30 cellular contexts compared by ENCODE assay signal in genomic region chr16:62829084-62829483, GRCh38.
"Had no signal": no experiment of that assay in that cellular context is flagged by ENCODE, and none has a peak within 500 bp of the region (broad histone marks: within the 10 kb centered on the region; RNA-seq: fewer than 3 reads in every experiment).

No MANE protein-coding gene starts in this region.

- H3K27me3 Mint-ChIP-seq: activated B cell treated with CpG ODN at 0.5 μM for 24 hours; activated CD4-positive, alpha-beta memory T cell treated with anti-CD3 and anti-CD28 coated beads, Interleukin-2, amount 10 ng/mL, durations not matched to agents 7 days and 5 days; activated CD4-positive, alpha-beta T cell treated with anti-CD3 and anti-CD28 coated beads, Interleukin-2, amount 10 ng/mL, durations not matched to agents 24 days and 14 days; activated CD8-positive, alpha-beta memory T cell treated with anti-CD3 and anti-CD28 coated beads, Interleukin-2, amount 10 ng/mL, durations not matched to agents 7 days and 5 days; activated naive CD4-positive, alpha-beta T cell treated with anti-CD3 and anti-CD28 coated beads, Interleukin-2, amount 10 ng/mL, durations not matched to agents 7 days and 5 days; activated naive CD4-positive, alpha-beta T cell treated with anti-CD3 and anti-CD28 coated beads, Interleukin-2, amount 50 U/mL, for 24 hours; activated naive CD8-positive, alpha-beta T cell; activated naive CD8-positive, alpha-beta T cell treated with anti-CD3 and anti-CD28 coated beads, Interleukin-2, amount 10 ng/mL, durations not matched to agents 7 days and 5 days; activated naive CD8-positive, alpha-beta T cell treated with anti-CD3 and anti-CD28 coated beads, Interleukin-2, amount 50 U/mL, for 24 hours; activated T-cell treated with anti-CD3 and anti-CD28 coated beads, Interleukin-2, amount 50 U/mL, for 24 hours; central memory CD8-positive, alpha-beta T cell; T-cell had no signal

- DNase-seq: activated B cell treated with CpG ODN at 0.5 μM for 24 hours; activated CD4-positive, alpha-beta memory T cell treated with anti-CD3 and anti-CD28 coated beads, Interleukin-2, amount 10 ng/mL, durations not matched to agents 7 days and 5 days; activated CD4-positive, alpha-beta T cell treated with anti-CD3 and anti-CD28 coated beads for 4 hours; activated CD4-positive, alpha-beta T cell treated with anti-CD3 and anti-CD28 coated beads, Interleukin-2, amount 10 ng/mL, durations not matched to agents 24 days and 14 days; activated CD4-positive, alpha-beta T cell treated with anti-CD3 and anti-CD28 coated beads, Interleukin-2, amount 50 U/mL, for 1 hour; activated CD4-positive, alpha-beta T cell treated with anti-CD3 and anti-CD28 coated beads, Interleukin-2, amount 50 U/mL, for 48 hours; activated CD4-positive, CD25-positive, alpha-beta regulatory T cell treated with anti-CD3 and anti-CD28 coated beads, Interleukin-2, amount 50 U/mL, for 72 hours; activated CD8-positive, alpha-beta memory T cell treated with anti-CD3 and anti-CD28 coated beads for 24 hours; activated CD8-positive, alpha-beta memory T cell treated with anti-CD3 and anti-CD28 coated beads, Interleukin-2, amount 10 ng/mL, durations not matched to agents 7 days and 5 days; activated CD8-positive, alpha-beta memory T cell treated with anti-CD3 and anti-CD28 coated beads, Interleukin-2, amount 50 U/mL, for 48 hours; activated CD8-positive, alpha-beta T cell treated with anti-CD3 and anti-CD28 coated beads, Interleukin-2, amount 10 ng/mL, durations not matched to agents 7 days and 5 days; activated effector memory CD4-positive, alpha-beta T cell treated with Interleukin-2 at 50 U/mL for 16 hours; activated gamma-delta T cell; activated naive CD4-positive, alpha-beta T cell treated with anti-CD3 and anti-CD28 coated beads, Interleukin-2, amount 10 ng/mL, durations not matched to agents 7 days and 5 days; activated naive CD4-positive, alpha-beta T cell treated with Interleukin-2 at 50 U/mL for 16 hours; activated naive CD8-positive, alpha-beta T cell treated with anti-CD3 and anti-CD28 coated beads, Interleukin-2, amount 10 ng/mL, durations not matched to agents 7 days and 5 days; activated naive CD8-positive, alpha-beta T cell treated with anti-CD3 and anti-CD28 coated beads, Interleukin-2, amount 50 U/mL, for 24 hours; activated T-cell treated with anti-CD3 and anti-CD28 coated beads, Interleukin-2, amount 50 U/mL, for 24 hours; activated T-cell treated with anti-CD3 and anti-CD28 coated beads, Interleukin-2, amount 50 U/mL, for 48 hours; anterior cingulate cortex; caudate nucleus; T-cell; T-helper 2 cell; T-helper 9 cell had no signal

- H3K4me1 Mint-ChIP-seq: activated B cell treated with CpG ODN at 0.5 μM for 24 hours; activated CD4-positive, alpha-beta memory T cell treated with anti-CD3 and anti-CD28 coated beads, Interleukin-2, amount 10 ng/mL, durations not matched to agents 7 days and 5 days; activated CD4-positive, alpha-beta T cell treated with anti-CD3 and anti-CD28 coated beads, Interleukin-2, amount 10 ng/mL, durations not matched to agents 24 days and 14 days; activated CD8-positive, alpha-beta memory T cell treated with anti-CD3 and anti-CD28 coated beads, Interleukin-2, amount 10 ng/mL, durations not matched to agents 7 days and 5 days; activated naive CD4-positive, alpha-beta T cell treated with anti-CD3 and anti-CD28 coated beads, Interleukin-2, amount 10 ng/mL, durations not matched to agents 7 days and 5 days; activated naive CD4-positive, alpha-beta T cell treated with anti-CD3 and anti-CD28 coated beads, Interleukin-2, amount 50 U/mL, for 24 hours; activated naive CD8-positive, alpha-beta T cell treated with anti-CD3 and anti-CD28 coated beads, Interleukin-2, amount 10 ng/mL, durations not matched to agents 7 days and 5 days; activated naive CD8-positive, alpha-beta T cell treated with anti-CD3 and anti-CD28 coated beads, Interleukin-2, amount 50 U/mL, for 24 hours; central memory CD8-positive, alpha-beta T cell; T-cell had no signal

- ATAC-seq: activated CD8-positive, alpha-beta memory T cell treated with anti-CD3 and anti-CD28 coated beads, Interleukin-2, amount 10 ng/mL, durations not matched to agents 7 days and 5 days; activated CD8-positive, alpha-beta T cell treated with anti-CD3 and anti-CD28 coated beads, Interleukin-2, amount 10 ng/mL, durations not matched to agents 7 days and 5 days; activated naive CD8-positive, alpha-beta T cell treated with anti-CD3 and anti-CD28 coated beads, Interleukin-2, amount 50 U/mL, for 24 hours; T-cell had no signal

- H3K27ac Mint-ChIP-seq: activated B cell treated with CpG ODN at 0.5 μM for 24 hours; activated CD4-positive, alpha-beta memory T cell treated with anti-CD3 and anti-CD28 coated beads, Interleukin-2, amount 10 ng/mL, durations not matched to agents 7 days and 5 days; activated CD4-positive, alpha-beta T cell treated with anti-CD3 and anti-CD28 coated beads, Interleukin-2, amount 10 ng/mL, durations not matched to agents 24 days and 14 days; activated CD8-positive, alpha-beta memory T cell treated with anti-CD3 and anti-CD28 coated beads, Interleukin-2, amount 10 ng/mL, durations not matched to agents 7 days and 5 days; activated CD8-positive, alpha-beta T cell treated with anti-CD3 and anti-CD28 coated beads, Interleukin-2, amount 10 ng/mL, durations not matched to agents 7 days and 5 days; activated naive CD4-positive, alpha-beta T cell treated with anti-CD3 and anti-CD28 coated beads, Interleukin-2, amount 10 ng/mL, durations not matched to agents 7 days and 5 days; activated naive CD4-positive, alpha-beta T cell treated with anti-CD3 and anti-CD28 coated beads, Interleukin-2, amount 50 U/mL, for 24 hours; activated naive CD8-positive, alpha-beta T cell; activated naive CD8-positive, alpha-beta T cell treated with anti-CD3 and anti-CD28 coated beads, Interleukin-2, amount 10 ng/mL, durations not matched to agents 7 days and 5 days; activated naive CD8-positive, alpha-beta T cell treated with anti-CD3 and anti-CD28 coated beads, Interleukin-2, amount 50 U/mL, for 24 hours; activated T-cell treated with anti-CD3 and anti-CD28 coated beads, Interleukin-2, amount 50 U/mL, for 24 hours; activated T-helper 2 cell treated with anti-CD3 and anti-CD28 coated beads, Interferon-gamma antibody, Interleukin-2, Interleukin-4, amounts not matched to agents 10 μg/mL and 5 μg/mL and 100 μg/mL, durations not matched to agents 14 hours and 24 hours and 36 hours; T-cell; T-helper 2 cell treated with Interferon-gamma antibody and Interleukin-4, amounts not matched to agents 5 μg/mL and 100 μg/mL, for 36 hours had no signal

- H3K4me3 Mint-ChIP-seq: activated B cell treated with CpG ODN at 0.5 μM for 24 hours; activated CD4-positive, alpha-beta memory T cell treated with anti-CD3 and anti-CD28 coated beads, Interleukin-2, amount 10 ng/mL, durations not matched to agents 7 days and 5 days; activated CD4-positive, alpha-beta T cell treated with anti-CD3 and anti-CD28 coated beads, Interleukin-2, amount 10 ng/mL, durations not matched to agents 24 days and 14 days; activated CD8-positive, alpha-beta memory T cell treated with anti-CD3 and anti-CD28 coated beads, Interleukin-2, amount 10 ng/mL, durations not matched to agents 7 days and 5 days; activated CD8-positive, alpha-beta T cell treated with anti-CD3 and anti-CD28 coated beads, Interleukin-2, amount 10 ng/mL, durations not matched to agents 7 days and 5 days; activated naive CD4-positive, alpha-beta T cell treated with anti-CD3 and anti-CD28 coated beads, Interleukin-2, amount 10 ng/mL, durations not matched to agents 7 days and 5 days; activated naive CD4-positive, alpha-beta T cell treated with anti-CD3 and anti-CD28 coated beads, Interleukin-2, amount 50 U/mL, for 24 hours; activated naive CD8-positive, alpha-beta T cell; activated naive CD8-positive, alpha-beta T cell treated with anti-CD3 and anti-CD28 coated beads, Interleukin-2, amount 10 ng/mL, durations not matched to agents 7 days and 5 days; activated naive CD8-positive, alpha-beta T cell treated with anti-CD3 and anti-CD28 coated beads, Interleukin-2, amount 50 U/mL, for 24 hours; activated T-cell treated with anti-CD3 and anti-CD28 coated beads, Interleukin-2, amount 50 U/mL, for 24 hours; central memory CD8-positive, alpha-beta T cell; T-cell; T-helper 2 cell treated with Interferon-gamma antibody and Interleukin-4, amounts not matched to agents 5 μg/mL and 100 μg/mL, for 36 hours had no signal

- H3K36me3 Mint-ChIP-seq: activated CD8-positive, alpha-beta memory T cell treated with anti-CD3 and anti-CD28 coated beads, Interleukin-2, amount 10 ng/mL, durations not matched to agents 7 days and 5 days; activated naive CD4-positive, alpha-beta T cell treated with anti-CD3 and anti-CD28 coated beads, Interleukin-2, amount 10 ng/mL, durations not matched to agents 7 days and 5 days; activated naive CD4-positive, alpha-beta T cell treated with anti-CD3 and anti-CD28 coated beads, Interleukin-2, amount 50 U/mL, for 24 hours; activated naive CD8-positive, alpha-beta T cell; activated naive CD8-positive, alpha-beta T cell treated with anti-CD3 and anti-CD28 coated beads, Interleukin-2, amount 10 ng/mL, durations not matched to agents 7 days and 5 days; brain; T-cell had no signal
